8 cellular contexts compared by ENCODE assay signal in the genomic region with DNA sequence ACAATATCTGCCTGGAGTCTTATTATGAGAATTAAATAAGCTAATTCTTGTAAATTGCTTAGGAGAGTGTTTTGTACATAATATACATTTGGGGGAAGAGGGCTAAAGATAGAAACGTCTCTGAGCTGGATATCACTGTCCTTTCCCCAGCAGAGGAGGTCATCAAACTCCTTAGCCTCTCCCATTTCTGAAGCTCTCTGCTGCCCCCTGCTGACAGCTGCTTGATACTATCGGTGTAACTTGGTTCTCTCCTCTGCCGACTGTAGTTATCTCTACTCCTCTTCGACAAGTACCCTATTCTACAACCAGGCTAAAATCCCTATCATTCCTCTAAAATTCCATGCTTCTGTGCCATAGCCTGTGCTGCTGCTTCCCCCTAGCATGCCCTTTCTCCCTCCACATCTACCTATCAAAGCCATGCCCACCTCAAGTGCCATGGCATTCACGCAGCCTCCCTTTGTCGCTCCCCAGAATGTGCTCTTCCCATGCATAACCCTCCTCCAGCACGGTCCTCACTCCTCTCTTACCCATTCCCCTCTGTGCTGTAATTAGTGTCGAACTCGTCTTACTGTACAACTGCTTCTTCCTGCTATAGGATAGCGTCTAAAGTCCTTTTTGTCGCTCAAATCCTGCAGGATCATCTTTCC.
DNase-seq lines count a peak whose midpoint lies in the region; ATAC-seq and TF ChIP-seq lines count a peak whose summit lies in the region.

No MANE protein-coding gene starts in this region.

- CTCF ChIA-PET in activated CD8-positive, alpha-beta T cell treated with anti-CD3 and anti-CD28 coated beads, Interleukin-2, amount 10 ng/mL, durations not matched to agents 7 days and 5 days (lab: Charles Lee), result interaction anchor here (0.6 to 2.6 kb wide), 27 partner anchors 9 to 1049 kb away, joined by 3 to 18 read pairs (median 4); no protein-coding TSS in a partner anchor

- H3K36me3 Mint-ChIP-seq in activated CD8-positive, alpha-beta T cell treated with anti-CD3 and anti-CD28 coated beads, Interleukin-2, amount 10 ng/mL, durations not matched to agents 7 days and 5 days (ENCODE audit: low read depth), result no peaks in the 10 kb centered on the region
- H3K36me3 Mint-ChIP-seq in endothelial cell (ENCODE audit: low read depth, unreplicated experiment), result no peaks in the 10 kb centered on the region

- H3K9me3 Mint-ChIP-seq in activated CD8-positive, alpha-beta T cell treated with anti-CD3 and anti-CD28 coated beads, Interleukin-2, amount 10 ng/mL, durations not matched to agents 7 days and 5 days (ENCODE audit: insufficient read depth), result no peaks in the 10 kb centered on the region
- H3K9me3 Mint-ChIP-seq in endothelial cell (ENCODE audit: unreplicated experiment), result no peaks in the 10 kb centered on the region

- H3K4me3 Mint-ChIP-seq in activated CD8-positive, alpha-beta T cell treated with anti-CD3 and anti-CD28 coated beads, Interleukin-2, amount 10 ng/mL, durations not matched to agents 7 days and 5 days, result no peak overlapping the region
- H3K4me3 Mint-ChIP-seq in endothelial cell (ENCODE audit: unreplicated experiment), result no peak overlapping the region

- POLR2A ChIA-PET in activated CD8-positive, alpha-beta T cell treated with anti-CD3 and anti-CD28 coated beads, Interleukin-2, amount 10 ng/mL, durations not matched to agents 7 days and 5 days (lab: Charles Lee), result no interaction called here

- DNase-seq in Caki2 (ENCODE audit: low read depth), result peak; percentile 46
- DNase-seq in NCI-H82 treated with DMSO at 0.1 percent for 48 hours (lab: John Stamatoyannopoulos, UW; ENCODE audit: unreplicated experiment), result peak; percentile 68
- DNase-seq in activated CD8-positive, alpha-beta T cell treated with anti-CD3 and anti-CD28 coated beads, Interleukin-2, amount 10 ng/mL, durations not matched to agents 7 days and 5 days, result peak; percentile 85
- DNase-seq in endothelial cell (ENCODE audit: low spot score), result peak; percentile 91
- DNase-seq in middle frontal gyrus (ENCODE audit: extremely low spot score, low spot score), result peak; percentile 78
- DNase-seq in stimulated activated CD8-positive, alpha-beta memory T cell treated with anti-CD3 and anti-CD28 coated beads, Interleukin-4, amount 100 ng/mL, for 48 hours, result peak; percentile 95

- H3K27ac Mint-ChIP-seq in activated CD8-positive, alpha-beta T cell treated with anti-CD3 and anti-CD28 coated beads, Interleukin-2, amount 10 ng/mL, durations not matched to agents 7 days and 5 days, result no peak overlapping the region
- H3K27ac Mint-ChIP-seq in endothelial cell (ENCODE audit: unreplicated experiment), result no peak overlapping the region

- peak; percentile 57 for ATAC-seq in GM19468 (IDR thresholded peaks at IDR 0.05; ENCODE audit: extremely low read depth, unreplicated experiment)
- ATAC-seq in HG03571 (IDR thresholded peaks at IDR 0.05; ENCODE audit: unreplicated experiment), result peak; percentile 86
- peak; percentile 85 for ATAC-seq in activated CD8-positive, alpha-beta T cell treated with anti-CD3 and anti-CD28 coated beads, Interleukin-2, amount 10 ng/mL, durations not matched to agents 7 days and 5 days

- TF ChIP-seq CTCF in endothelial cell (IDR thresholded peaks at IDR 0.05; ENCODE audit: unreplicated experiment), result peak; percentile 84

- H3K4me1 Mint-ChIP-seq in activated CD8-positive, alpha-beta T cell treated with anti-CD3 and anti-CD28 coated beads, Interleukin-2, amount 10 ng/mL, durations not matched to agents 7 days and 5 days (ENCODE audit: low read depth), result no peaks in the 10 kb centered on the region
- no peaks in the 10 kb centered on the region for H3K4me1 Mint-ChIP-seq in endothelial cell (ENCODE audit: unreplicated experiment)

- H3K27me3 Mint-ChIP-seq in activated CD8-positive, alpha-beta T cell treated with anti-CD3 and anti-CD28 coated beads, Interleukin-2, amount 10 ng/mL, durations not matched to agents 7 days and 5 days (ENCODE audit: low read depth), result no peaks in the 10 kb centered on the region
- H3K27me3 Mint-ChIP-seq in endothelial cell (ENCODE audit: unreplicated experiment), result no peaks in the 10 kb centered on the region

- in situ Hi-C loops in Caki2 (cut with HindIII; ENCODE audit: low pct_unique_long_range_greater_than_20kb, low sequenced_read_pairs), result no loop called here

Comparison
In these comparisons a context has a peak if more than half of its experiments do, and no peak if none do; other contexts are left out.
1. Peak in every context shown above with its lines: DNase-seq and ATAC-seq.